Comparison of ENCODE assay signal across 1 cellular context in the genomic region with DNA sequence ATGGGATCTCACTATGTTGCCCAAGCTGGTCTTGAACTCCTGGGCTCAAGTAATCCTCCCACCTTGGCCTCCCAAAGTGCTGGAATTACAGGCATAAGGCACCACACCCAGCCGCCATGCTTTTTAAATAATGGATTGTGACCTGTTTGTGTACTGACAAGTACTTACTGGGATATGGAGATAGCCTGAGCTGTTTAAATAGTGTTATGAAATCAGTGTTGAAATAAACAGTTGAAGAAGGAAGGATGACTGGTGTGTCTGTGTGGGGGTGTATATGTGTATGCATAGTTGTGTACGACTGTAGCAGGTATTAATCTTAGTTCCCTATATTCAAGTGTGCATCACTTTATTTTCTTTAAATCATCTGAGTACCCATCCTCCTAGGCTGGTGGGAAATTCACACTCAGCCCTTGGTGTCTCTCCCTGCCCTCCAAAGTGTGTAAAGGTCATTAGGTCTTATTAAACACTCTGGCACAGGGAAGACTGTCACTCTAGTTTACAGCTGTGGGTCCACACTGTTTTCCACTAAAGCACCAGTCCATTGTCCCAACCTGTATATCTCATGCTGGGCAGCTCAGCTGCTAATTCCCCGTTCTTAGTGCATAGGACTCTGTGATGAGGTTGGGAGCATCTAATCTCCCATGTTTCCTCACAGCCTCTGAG.
TF ChIP-seq lines count a peak whose summit lies in the region.

No MANE protein-coding gene starts in this region.

TF ChIP-seq in IMR-90, 13 proteins besides CTCF, POLR2A, EP300 and RAD21 (continued from another document):
- no peak for TF ChIP-seq FOS (IDR thresholded peaks at IDR 0.05; ENCODE audit: low read depth, low read length)
- TF ChIP-seq BHLHE40 (IDR thresholded peaks at IDR 0.05; ENCODE audit: low read depth, low read length), result no peak
- TF ChIP-seq RFX5 (IDR thresholded peaks at IDR 0.05; ENCODE audit: low read depth, low read length), result no peak
- TF ChIP-seq MXI1 (IDR thresholded peaks at IDR 0.05; ENCODE audit: borderline replicate concordance, low read depth, low read length), result no peak
- no peak for TF ChIP-seq NFE2L2 (IDR thresholded peaks at IDR 0.05; ENCODE audit: low read depth, low read length)
- TF ChIP-seq, protein P1, sequence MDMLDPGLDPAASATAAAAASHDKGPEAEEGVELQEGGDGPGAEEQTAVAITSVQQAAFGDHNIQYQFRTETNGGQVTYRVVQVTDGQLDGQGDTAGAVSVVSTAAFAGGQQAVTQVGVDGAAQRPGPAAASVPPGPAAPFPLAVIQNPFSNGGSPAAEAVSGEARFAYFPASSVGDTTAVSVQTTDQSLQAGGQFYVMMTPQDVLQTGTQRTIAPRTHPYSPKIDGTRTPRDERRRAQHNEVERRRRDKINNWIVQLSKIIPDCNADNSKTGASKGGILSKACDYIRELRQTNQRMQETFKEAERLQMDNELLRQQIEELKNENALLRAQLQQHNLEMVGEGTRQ (IDR thresholded peaks at IDR 0.05; ENCODE audit: low read depth, low read length), result no peak
- TF ChIP-seq RCOR1 (IDR thresholded peaks at IDR 0.05; ENCODE audit: insufficient replicate concordance, low read length), result no peak
- no peak for TF ChIP-seq CEBPB (IDR thresholded peaks at IDR 0.05; ENCODE audit: low read depth, low read length)
- TF ChIP-seq CHD1 (IDR thresholded peaks at IDR 0.05; ENCODE audit: low read depth, low read length), result no peak
- no peak for TF ChIP-seq MAFK (IDR thresholded peaks at IDR 0.05; ENCODE audit: low read depth, low read length)
- no peak for TF ChIP-seq SMC3 (IDR thresholded peaks at IDR 0.05; ENCODE audit: low read depth, low read length)
- TF ChIP-seq, protein P2, sequence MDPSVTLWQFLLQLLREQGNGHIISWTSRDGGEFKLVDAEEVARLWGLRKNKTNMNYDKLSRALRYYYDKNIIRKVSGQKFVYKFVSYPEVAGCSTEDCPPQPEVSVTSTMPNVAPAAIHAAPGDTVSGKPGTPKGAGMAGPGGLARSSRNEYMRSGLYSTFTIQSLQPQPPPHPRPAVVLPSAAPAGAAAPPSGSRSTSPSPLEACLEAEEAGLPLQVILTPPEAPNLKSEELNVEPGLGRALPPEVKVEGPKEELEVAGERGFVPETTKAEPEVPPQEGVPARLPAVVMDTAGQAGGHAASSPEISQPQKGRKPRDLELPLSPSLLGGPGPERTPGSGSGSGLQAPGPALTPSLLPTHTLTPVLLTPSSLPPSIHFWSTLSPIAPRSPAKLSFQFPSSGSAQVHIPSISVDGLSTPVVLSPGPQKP (IDR thresholded peaks at IDR 0.05; ENCODE audit: borderline replicate concordance, low read depth, low read length), result no peak
